Comparison of ENCODE assay signal across 1 cellular context in the genomic region with DNA sequence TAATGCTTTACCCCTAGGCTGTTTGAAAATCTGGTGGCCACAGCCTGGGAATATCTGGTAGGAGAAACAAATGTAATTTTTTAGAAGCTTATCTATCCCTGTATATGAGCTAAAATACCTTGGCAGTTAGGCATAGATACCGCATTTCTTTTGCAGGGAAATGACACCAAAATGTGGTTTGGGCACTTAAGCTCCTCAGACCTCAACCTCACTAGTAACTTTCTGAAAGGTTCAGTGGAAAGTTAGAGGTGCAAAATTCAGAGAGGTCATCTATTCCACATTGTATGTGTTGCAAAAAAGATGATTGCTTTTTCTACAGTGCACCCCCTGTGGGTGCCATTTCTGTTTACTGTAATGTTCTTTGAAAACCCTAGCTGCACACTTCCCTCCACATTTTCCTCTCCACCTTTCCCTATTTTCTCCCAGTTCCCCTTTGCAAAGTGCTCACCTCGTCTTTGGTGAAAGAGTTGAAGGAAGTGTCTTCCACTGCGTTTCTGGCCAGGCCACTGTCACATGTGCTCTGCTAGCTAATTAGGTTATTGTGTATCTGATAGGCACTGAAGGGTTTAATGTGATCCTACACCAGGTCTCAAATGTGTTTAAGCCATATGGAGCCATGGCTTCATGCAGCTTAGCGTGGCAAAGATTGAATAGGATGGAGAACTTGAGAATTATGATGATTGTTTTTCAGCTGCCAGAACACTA.
TF ChIP-seq lines count a peak whose summit lies in the region.

No MANE protein-coding gene starts in this region.

TF ChIP-seq in K562, 482 proteins besides CTCF, POLR2A, EP300 and RAD21 (continued from another document):
- TF ChIP-seq RREB1 (CRISPR knock-in tag; IDR thresholded peaks at IDR 0.05): no peak
- TF ChIP-seq L3MBTL2 (IDR thresholded peaks at IDR 0.05): peak; percentile 24; the same call in 1 of the 2 replicates
- no peak for TF ChIP-seq RB1 (IDR thresholded peaks at IDR 0.05; ENCODE audit: low read depth)
- TF ChIP-seq ZNF232 (CRISPR knock-in tag; IDR thresholded peaks at IDR 0.05): no peak
- TF ChIP-seq JUND (IDR thresholded peaks at IDR 0.05; ENCODE audit: borderline replicate concordance, low read depth, low read length): no peak
- 0 out of 3 replicates have a peak, but pooled peaks have one; percentile 23 for TF ChIP-seq JUND (tag; IDR thresholded peaks at IDR 0.05; ENCODE audit: borderline replicate concordance, low read depth, low read length)
- TF ChIP-seq, protein P1, sequence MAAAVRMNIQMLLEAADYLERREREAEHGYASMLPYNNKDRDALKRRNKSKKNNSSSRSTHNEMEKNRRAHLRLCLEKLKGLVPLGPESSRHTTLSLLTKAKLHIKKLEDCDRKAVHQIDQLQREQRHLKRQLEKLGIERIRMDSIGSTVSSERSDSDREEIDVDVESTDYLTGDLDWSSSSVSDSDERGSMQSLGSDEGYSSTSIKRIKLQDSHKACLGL (CRISPR knock-in tag; IDR thresholded peaks at IDR 0.05; ENCODE audit: borderline replicate concordance, poor library complexity, severe bottlenecking): no peak
- peak in 1 of 2 experiments; percentile 50; a peak in 2 of 4 replicates for TF ChIP-seq MAZ (CRISPR knock-in tag; conservative IDR thresholded peaks at IDR 0.05 in 1 of 2, IDR thresholded peaks at IDR 0.05 in 1 of 2)
- TF ChIP-seq MITF (IDR thresholded peaks at IDR 0.05): peak; percentile 53; the same call in 1 of the 2 replicates
- TF ChIP-seq ZNF12 (CRISPR knock-in tag; IDR thresholded peaks at IDR 0.05): no peak
- TF ChIP-seq, protein P2, sequence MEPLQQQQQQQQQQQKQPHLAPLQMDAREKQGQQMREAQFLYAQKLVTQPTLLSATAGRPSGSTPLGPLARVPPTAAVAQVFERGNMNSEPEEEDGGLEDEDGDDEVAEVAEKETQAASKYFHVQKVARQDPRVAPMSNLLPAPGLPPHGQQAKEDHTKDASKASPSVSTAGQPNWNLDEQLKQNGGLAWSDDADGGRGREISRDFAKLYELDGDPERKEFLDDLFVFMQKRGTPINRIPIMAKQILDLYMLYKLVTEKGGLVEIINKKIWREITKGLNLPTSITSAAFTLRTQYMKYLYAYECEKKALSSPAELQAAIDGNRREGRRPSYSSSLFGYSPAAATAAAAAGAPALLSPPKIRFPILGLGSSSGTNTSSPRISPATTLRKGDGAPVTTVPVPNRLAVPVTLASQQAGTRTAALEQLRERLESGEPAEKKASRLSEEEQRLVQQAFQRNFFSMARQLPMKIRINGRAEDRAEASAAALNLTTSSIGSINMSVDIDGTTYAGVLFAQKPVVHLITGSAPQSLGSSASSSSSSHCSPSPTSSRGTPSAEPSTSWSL (CRISPR knock-in tag; IDR thresholded peaks at IDR 0.05; ENCODE audit: borderline replicate concordance): no peak
- TF ChIP-seq PCBP2 (IDR thresholded peaks at IDR 0.05; ENCODE audit: low read depth, low read length, poor library complexity, severe bottlenecking): peak; percentile 29
- no peak for TF ChIP-seq TCF7L2 (IDR thresholded peaks at IDR 0.05; ENCODE audit: low read depth, low read length)
- TF ChIP-seq ZBTB43 (CRISPR knock-in tag; IDR thresholded peaks at IDR 0.05): no peak
TF ChIP-seq in K562: peak in this region for 7.
